8 cellular contexts compared by ENCODE assay signal in genomic region chr19:38848299-38849146, GRCh38. TPM values are rescaled to one million over a fixed set of nuclear protein-coding genes. Genes with fewer than 3 reads are reported as not detected.
DNase-seq lines count a peak whose midpoint lies in the region; ATAC-seq and TF ChIP-seq lines count a peak whose summit lies in the region.

No MANE protein-coding gene starts in this region.

- no peak for DNase-seq in activated CD8-positive, alpha-beta memory T cell treated with anti-CD3 and anti-CD28 coated beads, Interleukin-2, amount 10 ng/mL, durations not matched to agents 7 days and 5 days
- no peak for DNase-seq in activated CD8-positive, alpha-beta memory T cell treated with anti-CD3 and anti-CD28 coated beads, Interleukin-2, amount 50 U/mL, for 4 hours
- DNase-seq in left lung (no peak), thyroid gland (no peak), DMS79 treated with DMSO at 0.1 percent for 48 hours (lab: John Stamatoyannopoulos, UW) (no peak)
- no peak for DNase-seq in activated CD4-positive, alpha-beta T cell treated with anti-CD3 and anti-CD28 coated beads, Interleukin-2, amount 50 U/mL, for 4 hours

- CTCF ChIA-PET in activated CD8-positive, alpha-beta memory T cell treated with anti-CD3 and anti-CD28 coated beads, Interleukin-2, amount 10 ng/mL, durations not matched to agents 7 days and 5 days (lab: Charles Lee) = interaction anchor here (0.8 to 1.6 kb wide), 12 partner anchors 14 to 212 kb away, joined by 3 to 10 read pairs (median 4); partner anchors contain the start of genes ECH1, MRPS12, RINL and SARS2

- no peak for TF ChIP-seq POLR2A in thyroid gland (IDR thresholded peaks at IDR 0.05)

- H3K9me3 Mint-ChIP-seq in activated CD8-positive, alpha-beta memory T cell treated with anti-CD3 and anti-CD28 coated beads, Interleukin-2, amount 10 ng/mL, durations not matched to agents 7 days and 5 days (ENCODE audit: low read depth) = no peaks in the 10 kb centered on the region

- H3K36me3 Mint-ChIP-seq in activated CD8-positive, alpha-beta memory T cell treated with anti-CD3 and anti-CD28 coated beads, Interleukin-2, amount 10 ng/mL, durations not matched to agents 7 days and 5 days = peaks cover 49% of the 10 kb centered on the region

- no peaks in the 10 kb centered on the region for H3K27me3 ChIP-seq in left lung
- no peaks in the 10 kb centered on the region for H3K27me3 ChIP-seq in thyroid gland

- no peaks in the 10 kb centered on the region for H3K9me3 ChIP-seq in left lung
- H3K9me3 ChIP-seq in thyroid gland = no peaks in the 10 kb centered on the region

- WGBS in thyroid gland, 2 donors = 28 to 29% methylated on average over 22 of the region's 22 CpGs

- H3K4me1 ChIP-seq in left lung = peaks cover 20 to 58% of the 10 kb centered on the region in 2 donors
- peaks cover 23 to 26% of the 10 kb centered on the region in 2 donors for H3K4me1 ChIP-seq in thyroid gland

- peak overlapping the region; percentile 99 for H3K27ac Mint-ChIP-seq in activated CD8-positive, alpha-beta memory T cell treated with anti-CD3 and anti-CD28 coated beads, Interleukin-2, amount 10 ng/mL, durations not matched to agents 7 days and 5 days

- peak overlapping the region; percentile 88 for H3K4me3 Mint-ChIP-seq in activated CD8-positive, alpha-beta memory T cell treated with anti-CD3 and anti-CD28 coated beads, Interleukin-2, amount 10 ng/mL, durations not matched to agents 7 days and 5 days

- peak overlapping the region; percentile 70 for H3K27ac ChIP-seq in angular gyrus (ENCODE audit: low read depth, low read length)
- H3K27ac ChIP-seq in left lung = peak overlapping the region; percentile 100
- H3K27ac ChIP-seq in thyroid gland = peak overlapping the region; percentile 31 to 99 (median 51)

- H3K36me3 ChIP-seq in left lung (peaks cover 19 to 44% of the 10 kb centered on the region in 2 donors), thyroid gland (peaks cover 40 to 43% of the 10 kb centered on the region in 2 donors)

- TF ChIP-seq CTCF in left lung (IDR thresholded peaks at IDR 0.05) = no peak
- no peak for TF ChIP-seq CTCF in thyroid gland (IDR thresholded peaks at IDR 0.05)

- no peak for ATAC-seq in activated CD8-positive, alpha-beta memory T cell treated with anti-CD3 and anti-CD28 coated beads, Interleukin-2, amount 10 ng/mL, durations not matched to agents 7 days and 5 days
- ATAC-seq in left lung = no peak
- ATAC-seq in GM18498 (IDR thresholded peaks at IDR 0.05; ENCODE audit: unreplicated experiment) = no peak

- H3K4me1 Mint-ChIP-seq in activated CD8-positive, alpha-beta memory T cell treated with anti-CD3 and anti-CD28 coated beads, Interleukin-2, amount 10 ng/mL, durations not matched to agents 7 days and 5 days = peaks cover 61% of the 10 kb centered on the region

- H3K27me3 Mint-ChIP-seq in activated CD8-positive, alpha-beta memory T cell treated with anti-CD3 and anti-CD28 coated beads, Interleukin-2, amount 10 ng/mL, durations not matched to agents 7 days and 5 days = no peaks in the 10 kb centered on the region

- intact Hi-C loops in left lung (cut with DNase I) (no loop called here), thyroid gland (cut with DNase I) (loop anchor here (5.0 kb wide), 1 partner anchor 49 kb away; the partner anchor contains the start of genes NFKBIB and SIRT2)

- H3K4me3 ChIP-seq in left lung (peak overlapping the region; percentile 85), thyroid gland (replicated peaks in 1 of 3) (peak overlapping the region in 2 of 3 donors; percentile 53 to 93)

RNA-seq across cellular contexts. Expression of gene HNRNPL, which starts 1.3 kb away (rescaled TPM):
- total RNA-seq in activated CD8-positive, alpha-beta memory T cell treated with anti-CD3 and anti-CD28 coated beads, Interleukin-2, amount 10 ng/mL, durations not matched to agents 7 days and 5 days = 100 to 1,000 TPM; 479 to 611 TPM
- total RNA-seq in left lung = 100 to 1,000 TPM; 252 to 321 TPM
- total RNA-seq in thyroid gland = 100 to 1,000 TPM; 181 to 247 (median 232) TPM

RNA-seq across cellular contexts. Expression of gene ECH1, which starts 16.9 kb away (rescaled TPM):
- total RNA-seq in activated CD8-positive, alpha-beta memory T cell treated with anti-CD3 and anti-CD28 coated beads, Interleukin-2, amount 10 ng/mL, durations not matched to agents 7 days and 5 days = 100 to 1,000 TPM; 207 to 214 TPM
- total RNA-seq in left lung = 100 to 1,000 TPM; 154 to 185 TPM
- 100 to 1,000 TPM in 3 of 4 donors, 10 to 100 TPM in 1; 89.3 to 131 (median 130) TPM for total RNA-seq in thyroid gland

RNA-seq across cellular contexts. Expression of gene RINL, which starts 29.6 kb away (rescaled TPM):
- 10 to 100 TPM; 80.1 to 81.0 TPM for total RNA-seq in activated CD8-positive, alpha-beta memory T cell treated with anti-CD3 and anti-CD28 coated beads, Interleukin-2, amount 10 ng/mL, durations not matched to agents 7 days and 5 days
- total RNA-seq in left lung = 10 to 100 TPM in 1 of 2 donors, 1 to 10 TPM in 1; 8.6 to 10.8 TPM
- 10 to 100 TPM in 3 of 4 donors, 1 to 10 TPM in 1; 6.4 to 18.7 (median 13.5) TPM for total RNA-seq in thyroid gland

RNA-seq across cellular contexts. Expression of gene LGALS4, which starts 35.8 kb away (rescaled TPM):
- 1 to 10 TPM; 1.4 to 2.4 TPM for total RNA-seq in activated CD8-positive, alpha-beta memory T cell treated with anti-CD3 and anti-CD28 coated beads, Interleukin-2, amount 10 ng/mL, durations not matched to agents 7 days and 5 days
- total RNA-seq in left lung (1 to 10 TPM in 1 of 2 donors, under 1 TPM in 1; 0.64 to 1.5 TPM), thyroid gland (1 to 10 TPM in 2 of 4 donors, not detected in 2; 1.6 TPM)

RNA-seq across cellular contexts. Expression of gene SIRT2, which starts 50.9 kb away (rescaled TPM):
- total RNA-seq in activated CD8-positive, alpha-beta memory T cell treated with anti-CD3 and anti-CD28 coated beads, Interleukin-2, amount 10 ng/mL, durations not matched to agents 7 days and 5 days = 10 to 100 TPM; 47.1 to 47.8 TPM
- total RNA-seq in left lung = 10 to 100 TPM; 52.1 to 53.9 TPM
- 100 to 1,000 TPM in 1 of 4 donors, 10 to 100 TPM in 3; 69.6 to 107 (median 90.7) TPM for total RNA-seq in thyroid gland

Comparison
In these comparisons a context has a peak if more than half of its experiments do, and no peak if none do; other contexts are left out.
1. RNA of gene RINL, which starts 29.6 kb away (total RNA-seq): 80.1 to 81.0 TPM in activated CD8-positive, alpha-beta memory T cell treated with anti-CD3 and anti-CD28 coated beads, Interleukin-2, amount 10 ng/mL, durations not matched to agents 7 days and 5 days; 6.4 to 18.7 TPM in thyroid gland and 8.6 to 10.8 TPM in left lung; every median in the first group is over 4 times any median in the second.
2. Peak in every context shown above with its lines, with median percentiles within 50 percentile points of each other: H3K27ac ChIP-seq.